Comparison of ENCODE assay signal across 35 cellular contexts in genomic region chr6:50135968-50136367, GRCh38.
"Had no signal": no experiment of that assay in that cellular context is flagged by ENCODE, and none has a peak within 500 bp of the region (broad histone marks: within the 10 kb centered on the region; RNA-seq: fewer than 3 reads in every experiment).

No MANE protein-coding gene starts in this region.

- DNase-seq: Karpas-422, Kasumi-1, MG63, MM.1S, MV-4-11, NCI-H1048, NCI-H1092, NCI-H1092 treated with DMSO at 0.1 percent for 48 hours, NCI-H1105, NCI-H1105 treated with DMSO at 0.1 percent for 48 hours, NCI-H1417, NCI-H1417 treated with DMSO at 0.1 percent for 48 hours, NCI-H1436, NCI-H1436 treated with DMSO at 0.1 percent for 48 hours, NCI-H146, NCI-H1694, NCI-H1694 treated with DMSO at 0.1 percent for 48 hours, NCI-H187, NCI-H187 treated with DMSO at 0.1 percent for 48 hours, NCI-H1930, NCI-H2029, NCI-H2029 treated with DMSO at 0.1 percent for 48 hours, NCI-H2081, NCI-H2081 treated with DMSO at 0.1 percent for 48 hours, NCI-H2107, NCI-H2171, NCI-H2171 treated with DMSO at 0.1 percent for 48 hours, NCI-H2227 treated with DMSO at 0.1 percent for 48 hours, NCI-H226, NCI-H345, NCI-H446, NCI-H446 treated with DMSO at 0.1 percent for 48 hours, NCI-H510A, NCI-H510A treated with DMSO at 0.1 percent for 48 hours, NCI-H524 had no signal

- H3K4me3 ChIP-seq: MG63 had no signal

- H3K9me3 ChIP-seq: MG63 had no signal

- H3K36me3 ChIP-seq: MG63 had no signal
